Comparison of ENCODE assay signal across 8 cellular contexts in the genomic region with DNA sequence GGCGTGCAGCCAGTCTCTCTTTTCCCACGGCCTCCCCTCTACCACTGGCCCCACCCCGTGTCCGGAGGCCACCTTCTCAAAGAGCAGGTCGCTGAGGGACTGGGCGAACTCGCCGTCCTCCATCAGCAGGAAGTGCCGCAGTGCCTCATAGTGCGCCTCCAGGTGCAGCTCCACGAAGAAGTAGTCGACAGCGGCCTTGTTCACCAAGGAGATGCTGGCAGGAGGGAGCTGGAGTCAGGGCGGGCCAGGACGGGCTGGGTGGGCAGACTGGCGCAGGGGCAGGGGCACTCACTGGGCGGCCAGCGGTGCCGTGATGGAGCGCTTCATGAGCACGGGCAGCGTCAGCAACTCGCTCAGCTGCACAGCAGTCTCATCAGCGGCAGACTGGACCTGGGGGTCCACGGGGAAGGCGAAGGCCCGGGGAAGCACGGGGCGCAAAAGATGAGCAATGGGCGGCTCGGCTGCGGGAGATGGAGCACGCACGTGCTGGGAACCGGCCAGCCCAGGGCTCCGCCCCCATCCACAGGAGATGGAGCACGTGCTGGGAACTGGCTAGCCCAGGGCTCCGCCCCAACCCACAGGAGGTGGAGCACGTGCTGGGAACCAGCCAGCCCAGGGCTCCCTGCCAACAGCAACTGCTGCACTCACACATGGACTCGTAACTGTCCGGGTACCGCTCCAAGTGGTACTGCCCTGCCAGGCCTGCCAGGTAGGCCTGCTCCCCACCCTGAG. TPM values are rescaled to one million over a fixed set of nuclear protein-coding genes. Genes with fewer than 3 reads are reported as not detected.
DNase-seq lines count a peak whose midpoint lies in the region; ATAC-seq, FAIRE-seq and TF ChIP-seq lines count a peak whose summit lies in the region.

No MANE protein-coding gene starts in this region.

- peaks cover 2 to 7% of the 10 kb centered on the region in 2 donors for H3K4me1 Mint-ChIP-seq in effector memory CD8-positive, alpha-beta T cell (ENCODE audit: low read depth in 2 of 2)
- peaks cover 3 to 6% of the 10 kb centered on the region in 2 donors for H3K4me1 Mint-ChIP-seq in immature natural killer cell

- no peaks in the 10 kb centered on the region for H3K27me3 Mint-ChIP-seq in effector memory CD8-positive, alpha-beta T cell
- peaks cover 3 to 18% (median 6%) of the 10 kb centered on the region in 3 donors for H3K27me3 Mint-ChIP-seq in immature natural killer cell (ENCODE audit: low read depth in 3 of 3)

- 0 out of 2 replicates have a peak, but pooled peaks have one; percentile 6 for TF ChIP-seq POLR2A in GM12892 (IDR thresholded peaks at IDR 0.05; ENCODE audit: low read depth, low read length)

- H3K4me3 Mint-ChIP-seq in effector memory CD8-positive, alpha-beta T cell = no peak overlapping the region
- no peak overlapping the region for H3K4me3 Mint-ChIP-seq in immature natural killer cell

- H3K36me3 Mint-ChIP-seq in effector memory CD8-positive, alpha-beta T cell (ENCODE audit: insufficient read depth) = peaks cover 77% of the 10 kb centered on the region
- peaks cover 0 to 25% (median 5%) of the 10 kb centered on the region in 3 donors for H3K36me3 Mint-ChIP-seq in immature natural killer cell

- no peak for TF ChIP-seq CTCF in GM10266 (IDR thresholded peaks at IDR 0.05; ENCODE audit: control insufficient read depth, insufficient read depth, low read depth, missing control alignments)

- H3K27ac Mint-ChIP-seq in effector memory CD8-positive, alpha-beta T cell = peak overlapping the region in 1 of 2 donors; percentile 86
- H3K27ac Mint-ChIP-seq in immature natural killer cell = no peak overlapping the region

- DNase-seq in GM12892 (ENCODE audit: insufficient read length) (no peak), NCI-H2196 (lab: John Stamatoyannopoulos, UW; ENCODE audit: unreplicated experiment) (peak; percentile 82), mucosa of gallbladder (ENCODE audit: low spot score) (peak; percentile 82), GM10266 (ENCODE audit: extremely low spot score) (no peak), inferior parietal cortex (ENCODE audit: extremely low spot score) (no peak), immature natural killer cell (no peak)
- DNase-seq in effector memory CD8-positive, alpha-beta T cell = no peak

- no peak for FAIRE-seq in GM12892 (lab: Jason Lieb, UNC)

- peak; percentile 34 for ATAC-seq in effector memory CD8-positive, alpha-beta T cell (replicated peaks)
- ATAC-seq in HG03108 (IDR thresholded peaks at IDR 0.05; ENCODE audit: unreplicated experiment) = no peak

- H3K9me3 Mint-ChIP-seq in effector memory CD8-positive, alpha-beta T cell = no peaks in the 10 kb centered on the region
- no peaks in the 10 kb centered on the region for H3K9me3 Mint-ChIP-seq in immature natural killer cell

RNA-seq across cellular contexts. Expression of gene SELENOO, which starts 18.4 kb away (rescaled TPM):
- polyA plus RNA-seq in GM12892 (2012; ENCODE audit: missing spikeins) = 4.9 TPM
- 37.0 TPM for total RNA-seq in mucosa of gallbladder
- 1 to 10 TPM; 2.6 to 5.7 (median 3.6) TPM for polyA plus RNA-seq in immature natural killer cell

RNA-seq across cellular contexts. Expression of gene TUBGCP6, which starts 25.7 kb away (rescaled TPM):
- 18.1 TPM for polyA plus RNA-seq in GM12892 (2012; ENCODE audit: missing spikeins)
- 64.4 TPM for total RNA-seq in mucosa of gallbladder
- 10 to 100 TPM in 2 of 3 donors, 1 to 10 TPM in 1; 5.2 to 18.0 (median 12.4) TPM for polyA plus RNA-seq in immature natural killer cell

RNA-seq across cellular contexts. Expression of gene HDAC10, which starts 31.9 kb away (rescaled TPM):
- polyA plus RNA-seq in GM12892 (2012; ENCODE audit: missing spikeins) = 13.0 TPM
- 100 TPM for total RNA-seq in mucosa of gallbladder
- polyA plus RNA-seq in immature natural killer cell = 10 to 100 TPM in 2 of 3 donors, 1 to 10 TPM in 1; 10.0 to 13.4 (median 11.2) TPM

RNA-seq across cellular contexts. Expression of gene TRABD, which starts 33.4 kb away (rescaled TPM):
- 23.8 TPM for polyA plus RNA-seq in GM12892 (2012; ENCODE audit: missing spikeins)
- 55.1 TPM for total RNA-seq in mucosa of gallbladder
- polyA plus RNA-seq in immature natural killer cell = 10 to 100 TPM; 33.2 to 63.5 (median 35.3) TPM

RNA-seq across cellular contexts. Expression of gene MAPK12, which starts 42.3 kb away (rescaled TPM):
- 21.2 TPM for polyA plus RNA-seq in GM12892 (2012; ENCODE audit: missing spikeins)
- 23.2 TPM for total RNA-seq in mucosa of gallbladder
- under 1 TPM in 2 of 3 donors, not detected in 1; 0.13 to 0.31 TPM for polyA plus RNA-seq in immature natural killer cell

Comparison
In these comparisons a context has a peak if more than half of its experiments do, and no peak if none do; other contexts are left out.
1. DNase-seq: peak in NCI-H2196 (single experiment) and mucosa of gallbladder (single experiment); none in GM12892 (single experiment), effector memory CD8-positive, alpha-beta T cell (0 of 3), GM10266 (single experiment), inferior parietal cortex (single experiment) and immature natural killer cell (0 of 3).